20 cellular contexts compared by ENCODE assay signal in genomic region chr6:163147988-163148387, GRCh38.
A peak's percentile ranks its signal among the peaks of the same experiment; 100 is the strongest.
DNase-seq lines count a peak whose midpoint lies in the region; TF ChIP-seq lines count a peak whose summit lies in the region.
"Had no signal": no experiment of that assay in that cellular context is flagged by ENCODE, and none has a peak within 500 bp of the region (broad histone marks: within the 10 kb centered on the region; RNA-seq: fewer than 3 reads in every experiment).

No MANE protein-coding gene starts in this region.

- peaks cover 44% of the 10 kb centered on the region for H3K4me1 Mint-ChIP-seq in brain
- H3K4me1 Mint-ChIP-seq: memory B cell; stimulated activated effector memory CD8-positive, alpha-beta T cell treated with anti-CD3 and anti-CD28 coated beads, Interleukin-12 subunit alpha, Interleukin-12 subunit beta, amount 100 ng/mL, for 72 hours had no signal

- H3K9me3 Mint-ChIP-seq in brain: peaks cover 0 to 4% (median 0%) of the 10 kb centered on the region in 5 experiments
- H3K9me3 Mint-ChIP-seq: memory B cell; stimulated activated effector memory CD8-positive, alpha-beta T cell treated with anti-CD3 and anti-CD28 coated beads, Interleukin-12 subunit alpha, Interleukin-12 subunit beta, amount 100 ng/mL, for 72 hours had no signal

- H3K4me3 Mint-ChIP-seq in brain: no peak overlapping the region
- H3K4me3 Mint-ChIP-seq: memory B cell; stimulated activated effector memory CD8-positive, alpha-beta T cell treated with anti-CD3 and anti-CD28 coated beads, Interleukin-12 subunit alpha, Interleukin-12 subunit beta, amount 100 ng/mL, for 72 hours had no signal

- H3K27me3 Mint-ChIP-seq in brain: no peaks in the 10 kb centered on the region

- H3K4me3 ChIP-seq in LNCaP clone FGC (ENCODE audit: low read depth, low read length) (no peak overlapping the region), HAP-1 (no peak overlapping the region)
- H3K4me3 ChIP-seq: skin epidermis, uterus had no signal

- no peaks in the 10 kb centered on the region for H3K36me3 Mint-ChIP-seq in brain
- H3K36me3 Mint-ChIP-seq: memory B cell; stimulated activated effector memory CD8-positive, alpha-beta T cell treated with anti-CD3 and anti-CD28 coated beads, Interleukin-12 subunit alpha, Interleukin-12 subunit beta, amount 100 ng/mL, for 72 hours had no signal

- TF ChIP-seq CTCF in C4-2B (conservative IDR thresholded peaks at IDR 0.05) (peak; percentile 27), LNCaP clone FGC (IDR thresholded peaks at IDR 0.05; ENCODE audit: control insufficient read depth, extremely low read depth, insufficient read depth) (peak; percentile 34; the same call in 1 of the 2 replicates), brain (conservative IDR thresholded peaks at IDR 0.05) (peak in 1 of 2 experiments; percentile 38), GM10266 (IDR thresholded peaks at IDR 0.05; ENCODE audit: control insufficient read depth, insufficient read depth, low read depth, missing control alignments) (no peak)

- peaks cover 17% of the 10 kb centered on the region for H3K4me1 ChIP-seq in HAP-1
- H3K4me1 ChIP-seq: uterus had no signal

- H3K9me3 ChIP-seq in HAP-1: no peaks in the 10 kb centered on the region
- H3K9me3 ChIP-seq: neutrophil, uterus had no signal

- in situ Hi-C loops in HAP-1 (cut with MboI; ENCODE audit: low sequenced_read_pairs): no loop called here

- no peak for DNase-seq in LNCaP clone FGC (ENCODE audit: low read depth)
- DNase-seq in midbrain (lab: John Stamatoyannopoulos, UW): peak; percentile 59
- no peak for DNase-seq in HAP-1 (ENCODE audit: low spot score in 2 of 2)
- no peak for DNase-seq in SHP77 treated with DMSO at 0.1 percent for 48 hours (lab: John Stamatoyannopoulos, UW)
- DNase-seq in GM10266 (ENCODE audit: extremely low spot score): no peak
- DNase-seq in DMS79 (lab: John Stamatoyannopoulos, UW): no peak
- DNase-seq: activated gamma-delta T cell treated with Interleukin-2 at 50 U/mL for 16 hours; AML-193; effector memory CD4-positive, alpha-beta T cell; foreskin fibroblast; IMR-90; NCI-H1436; NCI-H446; uterus had no signal

- H3K27ac ChIP-seq in C4-2B: no peak overlapping the region
- H3K27ac ChIP-seq: neutrophil, skin epidermis, uterus had no signal

- no peaks in the 10 kb centered on the region for H3K27me3 ChIP-seq in HAP-1 (ENCODE audit: low read depth)
- H3K27me3 ChIP-seq: uterus had no signal

- H3K27ac Mint-ChIP-seq in brain: peak overlapping the region in 4 of 5 experiments; percentile 5 to 90 (median 27)
- H3K27ac Mint-ChIP-seq: memory B cell; stimulated activated effector memory CD8-positive, alpha-beta T cell treated with anti-CD3 and anti-CD28 coated beads, Interleukin-12 subunit alpha, Interleukin-12 subunit beta, amount 100 ng/mL, for 72 hours had no signal

- no peaks in the 10 kb centered on the region for H3K36me3 ChIP-seq in HAP-1 (replicated peaks)
- H3K36me3 ChIP-seq: neutrophil, uterus had no signal
